32 cellular contexts compared by ENCODE assay signal in the genomic region with DNA sequence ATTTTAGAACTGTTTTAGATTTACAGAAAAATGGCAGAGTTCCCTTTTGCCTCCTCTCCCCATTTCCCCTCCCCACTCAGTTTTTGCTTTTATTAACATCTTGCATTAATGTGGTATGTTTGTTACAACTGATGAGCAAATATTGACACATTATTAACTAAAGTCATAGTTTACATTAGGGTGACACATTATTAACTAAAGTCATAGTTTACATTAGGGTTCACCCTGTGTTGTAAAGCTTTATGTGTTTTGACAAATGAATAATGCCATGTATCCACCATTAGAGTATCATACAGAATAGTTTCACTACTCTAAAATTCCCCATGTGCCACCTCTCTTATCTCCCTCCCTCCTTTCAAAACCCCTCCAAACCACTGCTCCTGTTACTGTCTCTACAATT.
"Had no signal": no experiment of that assay in that cellular context is flagged by ENCODE, and none has a peak within 500 bp of the region (broad histone marks: within the 10 kb centered on the region; RNA-seq: fewer than 3 reads in every experiment).

No MANE protein-coding gene starts in this region.

- H3K36me3 ChIP-seq: adrenal gland, cardiac muscle cell, colonic mucosa, esophagus muscularis mucosa, gastrocnemius medialis, heart left ventricle, WERI-Rb-1 had no signal

- ATAC-seq: activated CD4-positive, CD25-positive, alpha-beta regulatory T cell treated with anti-CD3 and anti-CD28 coated beads, Interleukin-2, amount 50 U/mL, for 24 hours; activated CD8-positive, alpha-beta T cell treated with anti-CD3 and anti-CD28 coated beads for 36 hours; activated naive CD8-positive, alpha-beta T cell treated with anti-CD3 and anti-CD28 coated beads, Interleukin-2, amount 50 U/mL, for 24 hours; activated T-cell treated with anti-CD3 and anti-CD28 coated beads, Interleukin-2, amount 50 U/mL, for 4 hours; activated T-helper 17 cell treated with anti-CD3 and anti-CD28 coated beads, Interleukin-2, amount 50 U/mL, for 72 hours; body of pancreas; foreskin keratinocyte; gastrocnemius medialis; heart left ventricle had no signal

- H3K27me3 ChIP-seq: adrenal gland, body of pancreas, cardiac muscle cell, colonic mucosa, esophagus muscularis mucosa, foreskin keratinocyte, gastrocnemius medialis, heart left ventricle had no signal

- H3K4me3 ChIP-seq: adrenal gland, body of pancreas, cardiac muscle cell, colonic mucosa, esophagus muscularis mucosa, gastrocnemius medialis, heart left ventricle had no signal

- FAIRE-seq: endometrium, endothelial cell of umbilical vein had no signal

- H3K27ac ChIP-seq: adrenal gland, body of pancreas, cardiac muscle cell, colonic mucosa, esophagus muscularis mucosa, foreskin keratinocyte, gastrocnemius medialis, heart left ventricle, WERI-Rb-1 had no signal

- H3K4me1 ChIP-seq: adrenal gland, body of pancreas, colonic mucosa, esophagus muscularis mucosa, foreskin keratinocyte, gastrocnemius medialis, heart left ventricle had no signal

- H3K9me3 ChIP-seq: adrenal gland, body of pancreas, colonic mucosa, esophagus muscularis mucosa, gastrocnemius medialis, heart left ventricle had no signal

- DNase-seq: activated B cell treated with CpG ODN at 0.5 μM for 24 hours; activated CD4-positive, alpha-beta T cell treated with anti-CD3 and anti-CD28 coated beads for 48 hours; activated CD4-positive, alpha-beta T cell treated with anti-CD3 and anti-CD28 coated beads, Interleukin-2, amount 50 U/mL, for 1 hour; activated CD4-positive, alpha-beta T cell treated with anti-CD3 and anti-CD28 coated beads, Interleukin-2, amount 50 U/mL, for 48 hours; activated CD8-positive, alpha-beta memory T cell treated with anti-CD3 and anti-CD28 coated beads for 24 hours; activated CD8-positive, alpha-beta T cell treated with anti-CD3 and anti-CD28 coated beads for 36 hours; activated effector memory CD4-positive, alpha-beta T cell treated with Interleukin-2 at 50 U/mL for 16 hours; activated gamma-delta T cell treated with Interleukin-2 at 50 U/mL for 16 hours; activated naive CD4-positive, alpha-beta T cell treated with anti-CD3 and anti-CD28 coated beads for 36 hours; activated naive CD8-positive, alpha-beta T cell treated with anti-CD3 and anti-CD28 coated beads for 36 hours; activated naive CD8-positive, alpha-beta T cell treated with anti-CD3 and anti-CD28 coated beads, Interleukin-2, amount 50 U/mL, for 24 hours; activated T-cell treated with anti-CD3 and anti-CD28 coated beads, Interleukin-2, amount 50 U/mL, for 4 hours; adrenal gland; amygdala; aorta; body of pancreas; central memory CD4-positive, alpha-beta T cell; cerebellar nuclear complex; colonic mucosa; effector CD8-positive, alpha-beta T cell; foreskin keratinocyte; gastrocnemius medialis; glutamatergic neuron; heart left ventricle; T1000; WERI-Rb-1 had no signal
